10 cellular contexts compared by ENCODE assay signal in the genomic region with DNA sequence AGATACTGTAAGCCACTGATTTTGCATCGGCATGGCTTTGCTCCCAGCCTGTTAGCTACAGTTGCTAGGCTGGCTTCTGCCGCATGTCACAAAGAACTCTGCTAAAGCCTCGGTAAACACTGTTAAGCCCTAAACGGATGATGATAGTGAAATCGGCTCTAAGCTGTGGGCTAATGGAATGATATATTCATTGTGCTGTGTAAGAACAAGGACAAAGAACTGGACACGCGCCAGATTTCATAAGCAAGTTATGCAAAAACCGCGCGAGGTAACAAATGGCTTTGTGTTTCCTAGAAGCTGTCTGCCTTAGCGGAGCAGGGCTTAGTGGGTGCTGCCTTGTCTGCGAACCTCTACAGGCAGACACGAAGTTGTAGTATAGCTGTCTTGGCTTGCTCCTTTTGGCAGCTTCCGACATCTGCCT.
DNase-seq lines count a peak whose midpoint lies in the region; ATAC-seq and TF ChIP-seq lines count a peak whose summit lies in the region.
"Had no signal": no experiment of that assay in that cellular context is flagged by ENCODE, and none has a peak within 500 bp of the region (broad histone marks: within the 10 kb centered on the region; RNA-seq: fewer than 3 reads in every experiment).

No MANE protein-coding gene starts in this region.

- H3F3A ChIP-seq in PC-9 (ENCODE audit: insufficient read depth, low read depth), result no peaks in the 10 kb centered on the region

- TF ChIP-seq CTCF in Caco-2 (IDR thresholded peaks at IDR 0.05; ENCODE audit: insufficient read depth in 1 of 2, low read depth in 1 of 2, low read length in 1 of 2, severe bottlenecking in 1 of 2, unreplicated experiment in 1 of 2) (no peak), mucosa of descending colon (IDR thresholded peaks at IDR 0.05) (no peak), PC-9 (conservative IDR thresholded peaks at IDR 0.05) (no peak)

- H3K27ac ChIP-seq in caudate nucleus (ENCODE audit: low read depth, low read length), result peak overlapping the region; percentile 76
- H3K27ac ChIP-seq in PC-9, result no peak overlapping the region

- H3K4me3 Mint-ChIP-seq in Caco-2 (ENCODE audit: unreplicated experiment), result peak overlapping the region; percentile 56
- no peak overlapping the region for H3K4me3 Mint-ChIP-seq in activated naive CD4-positive, alpha-beta T cell treated with anti-CD3 and anti-CD28 coated beads, Interleukin-2, amount 10 ng/mL, durations not matched to agents 7 days and 5 days

- peak; percentile 90 for ATAC-seq in mucosa of descending colon
- ATAC-seq in GM21367 (IDR thresholded peaks at IDR 0.05; ENCODE audit: unreplicated experiment), result no peak

- POLR2A ChIA-PET in Caco-2 (lab: Charles Lee) (interaction anchor here (0.6 to 0.7 kb wide), 2 partner anchors 108 to 419 kb away, joined by 4 to 5 read pairs; no protein-coding TSS in a partner anchor), PC-9 (lab: Charles Lee; ENCODE audit: unreplicated experiment) (no interaction called here)

- H3K4me1 ChIP-seq in Caco-2 (peaks cover 15% of the 10 kb centered on the region), mucosa of descending colon (ENCODE audit: low read depth) (peaks cover 5% of the 10 kb centered on the region), PC-9 (replicated peaks; ENCODE audit: insufficient read depth) (no peaks in the 10 kb centered on the region)

- no peaks in the 10 kb centered on the region for H3K27me3 Mint-ChIP-seq in Caco-2 (ENCODE audit: insufficient read depth, unreplicated experiment)
- H3K27me3 Mint-ChIP-seq in activated naive CD4-positive, alpha-beta T cell treated with anti-CD3 and anti-CD28 coated beads, Interleukin-2, amount 10 ng/mL, durations not matched to agents 7 days and 5 days, result no peaks in the 10 kb centered on the region

- H3K9me3 ChIP-seq in Caco-2 (no peaks in the 10 kb centered on the region), mucosa of descending colon (no peaks in the 10 kb centered on the region), PC-9 (ENCODE audit: insufficient read depth, low read depth) (no peaks in the 10 kb centered on the region)

- no peaks in the 10 kb centered on the region for H4K20me1 ChIP-seq in PC-9 (ENCODE audit: insufficient read depth)

- H3K36me3 ChIP-seq in Caco-2 (ENCODE audit: control insufficient read depth, insufficient read depth, low read length) (no peaks in the 10 kb centered on the region), mucosa of descending colon (ENCODE audit: low read depth) (no peaks in the 10 kb centered on the region), PC-9 (ENCODE audit: low read depth) (no peaks in the 10 kb centered on the region)

- peak overlapping the region; percentile 64 for H3K27ac Mint-ChIP-seq in Caco-2 (ENCODE audit: unreplicated experiment)
- no peak overlapping the region for H3K27ac Mint-ChIP-seq in activated naive CD4-positive, alpha-beta T cell treated with anti-CD3 and anti-CD28 coated beads, Interleukin-2, amount 10 ng/mL, durations not matched to agents 7 days and 5 days

- DNase-seq in Caco-2, result peak; percentile 82 to 83
- DNase-seq in NCI-H2227 (lab: John Stamatoyannopoulos, UW; ENCODE audit: unreplicated experiment), result peak; percentile 28
- DNase-seq in caudate nucleus (lab: John Stamatoyannopoulos, UW), result peak in 33 of 61 donors; percentile 9 to 72 (median 39)
- DNase-seq in mucosa of descending colon, result peak in 2 of 3 donors; percentile 30 to 71
- DNase-seq in PC-9, result no peak
- no peak for DNase-seq in posterior vena cava (ENCODE audit: low spot score)
- DNase-seq in activated naive CD4-positive, alpha-beta T cell treated with anti-CD3 and anti-CD28 coated beads, Interleukin-2, amount 10 ng/mL, durations not matched to agents 7 days and 5 days, result no peak
- DNase-seq: activated effector memory CD4-positive, alpha-beta T cell treated with Interleukin-2 at 50 U/mL for 16 hours; HCEC 1CT had no signal

- no peaks in the 10 kb centered on the region for H3K79me2 ChIP-seq in PC-9 (ENCODE audit: low read depth)

- no peak overlapping the region for H3K4me2 ChIP-seq in PC-9

- peaks cover 21% of the 10 kb centered on the region for H3K4me1 Mint-ChIP-seq in Caco-2 (ENCODE audit: low read depth, unreplicated experiment)
- H3K4me1 Mint-ChIP-seq in activated naive CD4-positive, alpha-beta T cell treated with anti-CD3 and anti-CD28 coated beads, Interleukin-2, amount 10 ng/mL, durations not matched to agents 7 days and 5 days, result no peaks in the 10 kb centered on the region

- H3K9me3 Mint-ChIP-seq in Caco-2 (ENCODE audit: unreplicated experiment), result no peaks in the 10 kb centered on the region
- H3K9me3 Mint-ChIP-seq in activated naive CD4-positive, alpha-beta T cell treated with anti-CD3 and anti-CD28 coated beads, Interleukin-2, amount 10 ng/mL, durations not matched to agents 7 days and 5 days, result peaks cover 14% of the 10 kb centered on the region

- no peak overlapping the region for H2AFZ ChIP-seq in PC-9

- H3K9me2 ChIP-seq in PC-9 (ENCODE audit: insufficient read depth), result no peaks in the 10 kb centered on the region

- H3K4me3 ChIP-seq in Caco-2 (ENCODE audit: low read depth, low read length) (peak overlapping the region; percentile 29), mucosa of descending colon (no peak overlapping the region), PC-9 (no peak overlapping the region)

- H3K27me3 ChIP-seq in Caco-2 (replicated peaks; ENCODE audit: control insufficient read depth, insufficient read depth, low read length), result no peaks in the 10 kb centered on the region
- peaks cover 71% of the 10 kb centered on the region for H3K27me3 ChIP-seq in PC-9 (ENCODE audit: insufficient read depth, low read depth)

- intact Hi-C loops in Caco-2 (cut with micrococcal nuclease; ENCODE audit: unreplicated experiment) (loop anchor here (1.0 to 10.0 kb wide), 4 partner anchors 8 to 497 kb away; no protein-coding TSS in a partner anchor), mucosa of descending colon (cut with DNase I, micrococcal nuclease) (no loop called here), PC-9 (cut with micrococcal nuclease; ENCODE audit: unreplicated experiment) (no loop called here), posterior vena cava (cut with DNase I) (no loop called here)

- H3K36me3 Mint-ChIP-seq in Caco-2 (ENCODE audit: insufficient read depth, unreplicated experiment), result no peaks in the 10 kb centered on the region
- no peaks in the 10 kb centered on the region for H3K36me3 Mint-ChIP-seq in activated naive CD4-positive, alpha-beta T cell treated with anti-CD3 and anti-CD28 coated beads, Interleukin-2, amount 10 ng/mL, durations not matched to agents 7 days and 5 days

- no TSS peak for BruUV-seq in Caco-2 (replicated peaks; lab: Mats Ljungman, UMichigan)
- no TSS peak for BruUV-seq in PC-9 (replicated peaks; lab: Mats Ljungman, UMichigan)

- CTCF ChIA-PET in Caco-2 (lab: Charles Lee), result interaction anchor here (1.2 kb wide), 1 partner anchor 217 kb away, joined by 3 read pairs; no protein-coding TSS in a partner anchor
- CTCF ChIA-PET in PC-9 (lab: Charles Lee), result no interaction called here
- CTCF ChIA-PET in activated naive CD4-positive, alpha-beta T cell treated with anti-CD3 and anti-CD28 coated beads, Interleukin-2, amount 10 ng/mL, durations not matched to agents 7 days and 5 days (lab: Charles Lee), result no interaction called here

Comparison
In these comparisons a context has a peak if more than half of its experiments do, and no peak if none do; other contexts are left out.
1. DNase-seq: peak in Caco-2 (2 of 2), NCI-H2227 (single experiment), caudate nucleus (33 of 61) and mucosa of descending colon (2 of 3); none in PC-9 (0 of 2), posterior vena cava (single experiment) and activated naive CD4-positive, alpha-beta T cell treated with anti-CD3 and anti-CD28 coated beads, Interleukin-2, amount 10 ng/mL, durations not matched to agents 7 days and 5 days (single experiment).